In genomic region chr12:24719293-24719721, GRCh38 we compare ENCODE assay signal across 8 cellular contexts.
A peak's percentile ranks its signal among the peaks of the same experiment; 100 is the strongest.
DNase-seq lines count a peak whose midpoint lies in the region; ATAC-seq and TF ChIP-seq lines count a peak whose summit lies in the region.

No MANE protein-coding gene starts in this region.

- ATAC-seq in GM21723 (IDR thresholded peaks at IDR 0.05; ENCODE audit: unreplicated experiment) (peak; percentile 90), gastrocnemius medialis (no peak)

- peak overlapping the region; percentile 78 for H3K9ac ChIP-seq in OCI-LY3 (ENCODE audit: low read length)

- TF ChIP-seq CTCF in OCI-LY3 (IDR thresholded peaks at IDR 0.05; ENCODE audit: low read depth, low read length) (no peak), foreskin fibroblast (IDR thresholded peaks at IDR 0.05; ENCODE audit: low read depth, low read length) (no peak), gastrocnemius medialis (IDR thresholded peaks at IDR 0.05 in 4 of 5, conservative IDR thresholded peaks at IDR 0.05 in 1 of 5) (no peak)

- no peaks in the 10 kb centered on the region for H3K79me2 ChIP-seq in OCI-LY3 (ENCODE audit: low read length)

- DNase-seq in ELF-1 (ENCODE audit: low read depth, low spot score): peak; percentile 17
- DNase-seq in foreskin fibroblast: peak; percentile 16 to 21
- no peak for DNase-seq in NCI-H1092 (lab: John Stamatoyannopoulos, UW)
- no peak for DNase-seq in gastrocnemius medialis
- no peak for DNase-seq in NCI-H2081 treated with DMSO at 0.1 percent for 48 hours (lab: John Stamatoyannopoulos, UW)
- no peak for DNase-seq in HuH-7.5 (ENCODE audit: low spot score)

- in situ Hi-C loops in gastrocnemius medialis (cut with MboI; ENCODE audit: low sequenced_read_pairs in 4 of 4): no loop called here

- H3K4me3 ChIP-seq in OCI-LY3 (ENCODE audit: low read length): peak overlapping the region; percentile 25; the same call in 1 of the 2 replicates
- no peak overlapping the region for H3K4me3 ChIP-seq in foreskin fibroblast (ENCODE audit: low read depth in 1 of 2, low read length in 2 of 2)
- no peak overlapping the region for H3K4me3 ChIP-seq in gastrocnemius medialis

- peak overlapping the region; percentile 67 for H3K4me2 ChIP-seq in OCI-LY3 (ENCODE audit: low read length)

- intact Hi-C loops in gastrocnemius medialis (cut with DNase I; ENCODE audit: low total_unique reads): no loop called here

- H3K4me1 ChIP-seq in OCI-LY3 (ENCODE audit: low read length): peaks cover 57% of the 10 kb centered on the region
- H3K4me1 ChIP-seq in gastrocnemius medialis: no peaks in the 10 kb centered on the region

- H3K27me3 ChIP-seq in OCI-LY3 (ENCODE audit: low read depth, low read length) (no peaks in the 10 kb centered on the region), gastrocnemius medialis (no peaks in the 10 kb centered on the region)

- H3K36me3 ChIP-seq in OCI-LY3 (replicated peaks; ENCODE audit: low read depth, low read length) (peaks cover 28% of the 10 kb centered on the region), gastrocnemius medialis (no peaks in the 10 kb centered on the region)

- no peak overlapping the region for H2AFZ ChIP-seq in OCI-LY3 (ENCODE audit: low read depth, low read length)

- H3K27ac ChIP-seq in OCI-LY3 (ENCODE audit: low read length): peak overlapping the region; percentile 93
- no peak overlapping the region for H3K27ac ChIP-seq in gastrocnemius medialis

- no peaks in the 10 kb centered on the region for H4K20me1 ChIP-seq in OCI-LY3 (ENCODE audit: insufficient read depth, low read length)

- H3K9me3 ChIP-seq in OCI-LY3 (ENCODE audit: insufficient read depth, low read length): peaks cover 22% of the 10 kb centered on the region; the same call in 1 of the 2 replicates
- H3K9me3 ChIP-seq in gastrocnemius medialis: no peaks in the 10 kb centered on the region

- TF ChIP-seq POLR2A in gastrocnemius medialis (IDR thresholded peaks at IDR 0.05): no peak

Comparison
In these comparisons a context has a peak if more than half of its experiments do, and no peak if none do; other contexts are left out.
1. DNase-seq: peak in ELF-1 (single experiment) and foreskin fibroblast (2 of 2); none in NCI-H1092 (single experiment), gastrocnemius medialis (0 of 2), NCI-H2081 treated with DMSO at 0.1 percent for 48 hours (single experiment) and HuH-7.5 (single experiment).